Comparison of ENCODE assay signal across 12 cellular contexts in the genomic region with DNA sequence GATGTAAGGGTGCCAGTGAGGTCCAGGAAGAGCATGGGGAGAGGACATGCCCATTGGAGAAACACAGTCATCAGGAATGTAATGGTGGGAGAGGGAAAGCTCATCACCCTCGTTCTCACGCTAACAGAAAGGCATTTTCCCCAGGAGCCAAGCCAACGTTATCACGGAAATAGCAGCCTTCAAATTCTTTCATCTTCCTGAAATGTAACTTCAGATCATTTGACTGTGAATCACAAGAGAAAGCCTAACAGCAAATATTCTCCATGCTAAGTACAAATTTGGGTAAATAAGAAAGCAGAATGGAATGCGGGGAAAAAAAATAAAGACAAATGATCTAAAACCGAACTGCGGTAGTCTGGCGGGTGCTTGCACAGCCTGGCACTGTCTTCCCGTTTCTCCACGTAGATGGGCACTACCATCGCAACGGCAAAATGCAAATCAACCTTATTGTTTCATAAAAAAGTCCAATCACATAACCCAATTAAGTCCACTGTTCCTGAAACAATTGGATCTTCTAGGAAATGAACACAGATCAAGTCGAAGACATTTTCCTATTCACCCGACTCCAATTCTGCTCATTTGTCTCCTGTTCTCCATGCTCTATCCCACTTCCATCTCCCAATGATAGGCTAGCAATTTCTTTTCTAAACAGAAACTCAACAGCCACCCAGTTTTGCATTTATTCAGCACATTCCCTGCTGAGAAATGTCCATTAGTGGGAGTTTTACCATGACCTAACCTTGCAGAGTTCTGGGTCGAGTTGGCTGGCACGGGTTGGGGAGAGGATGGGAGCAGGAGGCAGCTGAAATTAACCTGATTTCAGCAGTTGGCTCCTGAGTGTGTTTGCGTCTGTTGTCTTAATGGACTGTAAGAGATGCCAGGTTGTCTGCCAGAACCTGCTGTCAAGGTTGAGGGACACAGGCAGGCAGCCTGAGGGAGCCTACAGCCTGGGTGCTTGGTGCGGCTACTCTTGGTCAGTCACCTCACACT.
A peak's percentile ranks its signal among the peaks of the same experiment; 100 is the strongest.
DNase-seq lines count a peak whose midpoint lies in the region; ATAC-seq and TF ChIP-seq lines count a peak whose summit lies in the region.
"Had no signal": no experiment of that assay in that cellular context is flagged by ENCODE, and none has a peak within 500 bp of the region (broad histone marks: within the 10 kb centered on the region; RNA-seq: fewer than 3 reads in every experiment).

No MANE protein-coding gene starts in this region.

- TSS peak; percentile 99 for BruUV-seq in PC-9 (replicated peaks; lab: Mats Ljungman, UMichigan)

- WGBS in psoas muscle, 3 donors, result 32 to 51% (median 35%) methylated on average over 18 of the region's 18 CpGs

- intact Hi-C loops in PC-9 (cut with micrococcal nuclease; ENCODE audit: unreplicated experiment) (no loop called here), psoas muscle (cut with DNase I) (no loop called here)

- POLR2A ChIA-PET in PC-9 (lab: Charles Lee; ENCODE audit: unreplicated experiment), result interaction anchor here (0.7 kb wide), 2 partner anchors 22 to 574 kb away, joined by 3 to 4 read pairs; no protein-coding TSS in a partner anchor

- H4K20me1 ChIP-seq in PC-9 (ENCODE audit: insufficient read depth) (no peaks in the 10 kb centered on the region), osteoblast (ENCODE audit: insufficient read depth, low read length) (no peaks in the 10 kb centered on the region)

- H3K27ac ChIP-seq in PC-9 (no peak overlapping the region), osteoblast (ENCODE audit: low read depth, low read length) (peak overlapping the region; percentile 96), psoas muscle (no peak overlapping the region)

- H3K4me1 ChIP-seq in PC-9 (replicated peaks; ENCODE audit: insufficient read depth) (no peaks in the 10 kb centered on the region), osteoblast (ENCODE audit: insufficient read depth, low read length) (peaks cover 19% of the 10 kb centered on the region), psoas muscle (no peaks in the 10 kb centered on the region)

- H3K9me3 ChIP-seq in PC-9 (ENCODE audit: insufficient read depth, low read depth) (no peaks in the 10 kb centered on the region), osteoblast (ENCODE audit: low read depth, low read length) (no peaks in the 10 kb centered on the region), psoas muscle (no peaks in the 10 kb centered on the region)

- H3K9me2 ChIP-seq in PC-9 (ENCODE audit: insufficient read depth), result no peaks in the 10 kb centered on the region

- no peaks in the 10 kb centered on the region for H3F3A ChIP-seq in PC-9 (ENCODE audit: insufficient read depth, low read depth)

- in situ Hi-C loops in Caki2 (cut with HindIII; ENCODE audit: low pct_unique_long_range_greater_than_20kb, low sequenced_read_pairs), result no loop called here

- H3K36me3 ChIP-seq in PC-9 (ENCODE audit: low read depth) (no peaks in the 10 kb centered on the region), osteoblast (ENCODE audit: insufficient read depth, low read length) (no peaks in the 10 kb centered on the region), psoas muscle (ENCODE audit: insufficient read depth in 1 of 2, low read depth in 1 of 2) (no peaks in the 10 kb centered on the region)

- no peaks in the 10 kb centered on the region for H3K79me2 ChIP-seq in PC-9 (ENCODE audit: low read depth)
- H3K79me2 ChIP-seq in osteoblast (ENCODE audit: insufficient read depth, low read length), result no peaks in the 10 kb centered on the region

- peaks cover 45% of the 10 kb centered on the region for H3K27me3 ChIP-seq in PC-9 (ENCODE audit: insufficient read depth, low read depth)
- H3K27me3 ChIP-seq in osteoblast (ENCODE audit: insufficient read depth, low read length), result no peaks in the 10 kb centered on the region
- peaks cover 0 to 3% (median 0%) of the 10 kb centered on the region in 3 donors for H3K27me3 ChIP-seq in psoas muscle (ENCODE audit: insufficient read depth in 3 of 3, low read length in 2 of 3)

- ATAC-seq in HG02623 (IDR thresholded peaks at IDR 0.05; ENCODE audit: unreplicated experiment) (no peak), HG02852 (IDR thresholded peaks at IDR 0.05; ENCODE audit: unreplicated experiment) (no peak), GM21367 (IDR thresholded peaks at IDR 0.05; ENCODE audit: unreplicated experiment) (no peak), psoas muscle (no peak)
- ATAC-seq: T-helper 17 cell had no signal

- TF ChIP-seq CTCF in PC-9 (conservative IDR thresholded peaks at IDR 0.05) (no peak), epithelial cell of esophagus (IDR thresholded peaks at IDR 0.05; ENCODE audit: insufficient read depth, low read depth, low read length, missing control alignments) (no peak), osteoblast (IDR thresholded peaks at IDR 0.05; ENCODE audit: extremely low read depth, low read depth, low read length) (no peak), psoas muscle (IDR thresholded peaks at IDR 0.05) (no peak)

- H3K4me2 ChIP-seq in PC-9, result peak overlapping the region; percentile 33
- peak overlapping the region; percentile 56 for H3K4me2 ChIP-seq in osteoblast (ENCODE audit: insufficient read depth, low read length)

- H2AFZ ChIP-seq in PC-9 (no peak overlapping the region), osteoblast (ENCODE audit: low read length) (peak overlapping the region; percentile 14)

- peak; percentile 85 for DNase-seq in Caki2 (ENCODE audit: low read depth)
- DNase-seq in PC-9, result peak; percentile 63 to 71
- DNase-seq in epithelial cell of esophagus (ENCODE audit: low read depth), result peak; percentile 70
- peak; percentile 6 for DNase-seq in osteoblast (ENCODE audit: insufficient read length, low spot score, missing footprints)
- DNase-seq in psoas muscle, result no peak
- DNase-seq: cortex of kidney, NCI-H748 treated with DMSO at 0.1 percent for 48 hours, small intestine, T-helper 17 cell had no signal

- H3K4me3 ChIP-seq in PC-9 (0 out of 2 replicates have a peak overlapping the region, but pooled peaks have one; percentile 14), epithelial cell of esophagus (ENCODE audit: low read length) (no peak overlapping the region), osteoblast (ENCODE audit: insufficient read depth, low read length) (no peak overlapping the region), psoas muscle (no peak overlapping the region)

- CTCF ChIA-PET in PC-9 (lab: Charles Lee), result no interaction called here

Comparison
In these comparisons a context has a peak if more than half of its experiments do, and no peak if none do; other contexts are left out.
1. DNase-seq: peak in Caki2 (single experiment), PC-9 (2 of 2), epithelial cell of esophagus (single experiment) and osteoblast (single experiment); none in psoas muscle (0 of 2).